34 cellular contexts compared by ENCODE assay signal in the genomic region with DNA sequence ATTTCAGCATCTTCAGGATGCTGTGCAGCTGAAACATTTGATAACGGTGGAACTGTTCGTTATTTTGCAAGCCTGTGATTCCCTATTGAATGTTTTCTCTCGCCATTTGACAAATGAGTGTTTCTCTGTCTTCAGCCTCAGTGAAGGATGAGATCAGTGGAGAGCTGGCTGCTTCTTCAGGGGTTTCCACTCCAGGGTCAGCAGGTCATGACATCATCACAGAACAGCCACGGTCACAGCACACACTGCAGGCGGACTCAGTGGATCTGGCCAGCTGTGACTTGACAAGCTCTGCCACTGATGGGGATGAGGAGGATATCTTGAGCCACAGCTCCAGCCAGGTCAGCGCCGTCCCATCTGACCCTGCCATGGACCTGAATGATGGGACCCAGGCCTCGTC. TPM values are rescaled to one million over a fixed set of nuclear protein-coding genes. Genes with fewer than 3 reads are reported as not detected.
"Had no signal": no experiment of that assay in that cellular context is flagged by ENCODE, and none has a peak within 500 bp of the region (broad histone marks: within the 10 kb centered on the region; RNA-seq: fewer than 3 reads in every experiment).

No MANE protein-coding gene starts in this region.

- H3K27ac ChIP-seq: dorsolateral prefrontal cortex, esophagus squamous epithelium, heart right ventricle, left ventricle myocardium inferior, lower lobe of right lung, neutrophil, pancreas, stomach, thyroid gland had no signal

- H3K27me3 ChIP-seq: dorsolateral prefrontal cortex, esophagus squamous epithelium, heart right ventricle, neutrophil, pancreas, stomach, thyroid gland had no signal

- ATAC-seq: heart right ventricle, left cardiac atrium, lower lobe of right lung, natural killer cell, pancreas, sciatic nerve had no signal

- H3K9me3 ChIP-seq: esophagus squamous epithelium, heart right ventricle, left ventricle myocardium inferior, lower lobe of right lung, neutrophil, pancreas, stomach, thyroid gland had no signal

- DNase-seq: dorsolateral prefrontal cortex; effector CD4-positive, alpha-beta T cell; erythroblast; esophagus squamous epithelium; foreskin melanocyte; glutamatergic neuron; heart right ventricle; hippocampal formation; left cardiac atrium; left ventricle myocardium inferior; lower lobe of right lung; natural killer cell; pancreas; stimulated activated CD4-positive, alpha-beta T cell treated with anti-CD3 and anti-CD28 coated beads, Interleukin-12 subunit alpha, Interleukin-12 subunit beta, amount 100 ng/mL, for 4 hours; stimulated activated CD4-positive, alpha-beta T cell treated with anti-CD3 and anti-CD28 coated beads, Interleukin-1b, Interleukin-23, amount 100 ng/mL, for 48 hours; stimulated activated CD4-positive, alpha-beta T cell treated with anti-CD3 and anti-CD28 coated beads, Interleukin-4, amount 100 ng/mL, for 1 hour; stimulated activated CD8-positive, alpha-beta memory T cell treated with anti-CD3 and anti-CD28 coated beads, Interleukin-4, amount 100 ng/mL, for 48 hours; stimulated activated naive CD4-positive, alpha-beta T cell treated with Interleukin-2 at 50 U/mL for 16 hours; stomach; thyroid gland had no signal

- H3K9me3 Mint-ChIP-seq: natural killer cell, type B pancreatic cell had no signal

- H3K27me3 Mint-ChIP-seq: type B pancreatic cell had no signal

- H3K4me2 ChIP-seq: smooth muscle cell had no signal

- H3K27ac Mint-ChIP-seq: natural killer cell, type B pancreatic cell had no signal

- H3K4me3 Mint-ChIP-seq: natural killer cell, type B pancreatic cell had no signal

- H3K4me3 ChIP-seq: dorsolateral prefrontal cortex, esophagus squamous epithelium, heart right ventricle, left ventricle myocardium inferior, lower lobe of right lung, pancreas, smooth muscle cell, stomach, thyroid gland had no signal

RNA-seq across cellular contexts. Expression of gene HTT-AS, which starts 52.8 kb away (rescaled TPM):
- total RNA-seq: cerebellum, endothelial cell of umbilical vein, esophagus squamous epithelium, heart right ventricle, kidney epithelial cell, left cardiac atrium, left ventricle myocardium inferior, lower lobe of right lung, mononuclear cell, natural killer cell, omental fat pad, pancreas, posterior vena cava, sciatic nerve, smooth muscle cell, stomach, subcutaneous adipose tissue, temporal lobe, thyroid gland, urinary bladder had no signal
- polyA plus RNA-seq: endothelial cell of umbilical vein, heart right ventricle, neural cell, pancreas, smooth muscle cell, stomach, urinary bladder had no signal
